ENCODE assay signal across 8 cellular contexts in the genomic region with DNA sequence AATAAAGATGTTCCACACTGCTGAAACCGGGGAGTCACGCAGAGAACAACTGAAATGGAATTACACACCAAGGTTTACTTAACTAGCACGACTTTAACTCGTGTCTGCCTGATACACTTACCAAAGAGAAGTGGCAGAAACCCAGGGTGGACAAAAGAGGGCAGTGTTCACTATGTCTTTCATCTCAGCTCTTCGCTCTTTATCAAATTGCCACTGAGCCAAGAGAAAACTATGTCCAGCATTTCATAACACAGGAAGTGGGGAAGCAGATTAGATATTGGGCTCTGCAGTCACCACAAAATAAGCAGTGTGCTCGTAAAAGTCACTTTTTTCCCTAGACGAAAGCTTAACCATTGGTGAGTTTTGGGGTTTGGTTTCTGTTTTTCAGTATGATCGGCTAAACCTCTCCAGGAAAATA.
DNase-seq lines count a peak whose midpoint lies in the region; ATAC-seq, FAIRE-seq and TF ChIP-seq lines count a peak whose summit lies in the region.

No MANE protein-coding gene starts in this region.

- peak overlapping the region; percentile 91 for H2AFZ ChIP-seq in ACC112 (ENCODE audit: low read length, unreplicated experiment)

- no peak for TF ChIP-seq POLR2A in uterus (IDR thresholded peaks at IDR 0.05)

- H3K9me3 Mint-ChIP-seq in mesothelial cell of epicardium = no peaks in the 10 kb centered on the region

- H3K9me3 ChIP-seq in SJCRH30 (replicated peaks) = no peaks in the 10 kb centered on the region
- no peaks in the 10 kb centered on the region for H3K9me3 ChIP-seq in uterus

- peak overlapping the region; percentile 68 for H3K27ac Mint-ChIP-seq in mesothelial cell of epicardium

- H3K4me3 Mint-ChIP-seq in mesothelial cell of epicardium = peak overlapping the region; percentile 19

- no peaks in the 10 kb centered on the region for H3K79me2 ChIP-seq in ACC112 (ENCODE audit: control insufficient read depth, insufficient read depth, low read length, unreplicated experiment)

- H3K27me3 ChIP-seq in ACC112 (ENCODE audit: insufficient read depth, low read length) (no peaks in the 10 kb centered on the region), SJCRH30 (no peaks in the 10 kb centered on the region), uterus (no peaks in the 10 kb centered on the region)

- H3K36me3 ChIP-seq in ACC112 (ENCODE audit: insufficient read depth, low read length) = no peaks in the 10 kb centered on the region
- H3K36me3 ChIP-seq in SJCRH30 = no peaks in the 10 kb centered on the region
- no peaks in the 10 kb centered on the region for H3K36me3 ChIP-seq in uterus

- H3K4me3 ChIP-seq in ACC112 (ENCODE audit: low read depth, low read length) (peak overlapping the region; percentile 74), GM12864 (ENCODE audit: low read depth, low read length) (no peak overlapping the region), SJCRH30 (peak overlapping the region; percentile 41), uterus (no peak overlapping the region)

- peak; percentile 19 for DNase-seq in GM12864 (ENCODE audit: low read depth)
- DNase-seq in M059J (ENCODE audit: low read depth) = peak; percentile 90
- peak; percentile 70 to 92 for DNase-seq in SJCRH30
- no peak for DNase-seq in mesothelial cell of epicardium (ENCODE audit: low spot score in 2 of 2, unreplicated experiment in 2 of 2)
- peak in 1 of 2 donors; percentile 68 for DNase-seq in uterus

- H3K27me3 Mint-ChIP-seq in mesothelial cell of epicardium (ENCODE audit: low read depth) = peaks cover 31% of the 10 kb centered on the region

- H3K36me3 Mint-ChIP-seq in mesothelial cell of epicardium = no peaks in the 10 kb centered on the region

- FAIRE-seq in endometrium (lab: Jason Lieb, UNC) = peak; percentile 85

- intact Hi-C loops in uterus (cut with DNase I; ENCODE audit: low total_unique reads) = no loop called here

- peaks cover 42% of the 10 kb centered on the region for H3K4me1 Mint-ChIP-seq in mesothelial cell of epicardium

- ATAC-seq in HG03460 (IDR thresholded peaks at IDR 0.05; ENCODE audit: unreplicated experiment) = no peak

- H3K27ac ChIP-seq in ACC112 (ENCODE audit: low read depth, low read length) (peak overlapping the region; percentile 47), SJCRH30 (no peak overlapping the region; the same call in 1 of the 2 replicates), uterus (peak overlapping the region; percentile 4 to 39)

- TF ChIP-seq CTCF in GM12864 (IDR thresholded peaks at IDR 0.05; ENCODE audit: low read depth, low read length, missing control alignments) (peak; percentile 69), mesothelial cell of epicardium (IDR thresholded peaks at IDR 0.05; ENCODE audit: unreplicated experiment) (peak; percentile 17), uterus (IDR thresholded peaks at IDR 0.05) (peak; percentile 52 to 74 (median 63))

- H3K4me1 ChIP-seq in ACC112 (ENCODE audit: control insufficient read depth, insufficient read depth, low read length, unreplicated experiment) (peaks cover 36% of the 10 kb centered on the region), SJCRH30 (peaks cover 22% of the 10 kb centered on the region), uterus (no peaks in the 10 kb centered on the region)

Comparison
In these comparisons a context has a peak if more than half of its experiments do, and no peak if none do; other contexts are left out.
1. H3K4me3 ChIP-seq: peak in ACC112 (single experiment) and SJCRH30 (single experiment); none in GM12864 (single experiment) and uterus (0 of 2).
2. DNase-seq: peak in GM12864 (single experiment), M059J (single experiment) and SJCRH30 (2 of 2); none in mesothelial cell of epicardium (0 of 2).
3. CTCF ChIP-seq: peak in every context shown above with its lines; median percentile 69 in GM12864; 63 in uterus; 17 in mesothelial cell of epicardium.